In the genomic region with DNA sequence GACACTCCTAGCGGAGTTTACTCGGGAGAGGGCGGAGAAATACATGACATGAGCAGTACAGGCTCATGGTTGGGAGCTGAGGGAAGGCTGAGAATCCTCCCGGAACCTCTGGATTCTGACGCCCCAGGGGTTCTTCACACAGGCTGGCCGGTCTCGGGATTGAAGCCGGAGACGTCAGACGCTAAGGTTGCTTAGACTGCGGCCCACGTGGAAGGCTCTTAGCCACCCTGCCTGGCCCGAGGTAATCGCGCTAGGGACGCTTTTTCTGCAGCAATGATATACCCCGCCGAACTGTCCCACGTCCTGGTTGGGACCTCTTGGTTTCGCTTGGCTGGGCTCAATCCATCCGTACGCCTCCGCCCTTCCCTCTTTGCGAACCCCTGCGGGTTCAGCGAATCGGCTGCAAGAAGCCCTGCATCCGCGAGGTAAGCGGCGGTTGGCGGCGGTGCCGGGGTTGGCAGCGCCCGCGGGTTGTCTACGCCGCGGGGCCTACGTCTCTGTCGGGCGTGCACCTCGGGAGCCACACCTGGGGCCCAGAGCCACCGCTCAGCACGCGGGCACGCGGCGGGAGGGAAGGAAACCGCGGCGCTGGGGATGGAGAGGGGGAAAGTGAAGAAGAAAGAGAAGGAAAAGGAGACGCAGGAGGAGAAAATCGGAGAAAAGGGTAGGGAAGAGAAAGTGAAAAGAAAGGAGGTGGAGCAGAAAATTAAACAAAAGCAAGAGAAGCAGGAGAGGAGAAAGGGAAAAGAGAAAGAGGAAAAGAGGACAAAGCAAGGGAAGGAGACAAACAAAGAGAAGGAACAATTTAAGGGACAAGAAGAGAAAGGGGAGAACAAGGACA, we compare ENCODE assay signal across 8 cellular contexts.
DNase-seq lines count a peak whose midpoint lies in the region; ATAC-seq and TF ChIP-seq lines count a peak whose summit lies in the region.

A gene with protein sequence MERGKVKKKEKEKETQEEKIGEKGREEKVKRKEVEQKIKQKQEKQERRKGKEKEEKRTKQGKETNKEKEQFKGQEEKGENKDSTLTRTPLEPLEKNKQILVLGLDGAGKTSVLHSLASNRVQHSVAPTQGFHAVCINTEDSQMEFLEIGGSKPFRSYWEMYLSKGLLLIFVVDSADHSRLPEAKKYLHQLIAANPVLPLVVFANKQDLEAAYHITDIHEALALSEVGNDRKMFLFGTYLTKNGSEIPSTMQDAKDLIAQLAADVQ (plus strand): TSS at position 523 of the 841 bp plus-strand sequence. CDS start 72 bp downstream, at position 595.

- H3K27ac ChIP-seq in muscle layer of duodenum (ENCODE audit: low read length) = peak within 1 kb of the TSS; percentile 41

- peak; percentile 40 for TF ChIP-seq POLR2A in erythroblast (IDR thresholded peaks at IDR 0.05; ENCODE audit: low read length)

- peak within 1 kb of the TSS; percentile 60 to 80 for H3K4me3 ChIP-seq in muscle layer of duodenum (ENCODE audit: low read depth in 1 of 2, low read length in 2 of 2)

- H3K27me3 ChIP-seq in muscle layer of duodenum (ENCODE audit: low read depth, low read length) = no peaks in the 10 kb centered on the region

- no peaks in the 10 kb centered on the region for H3K9me3 ChIP-seq in muscle layer of duodenum (ENCODE audit: control insufficient read depth in 1 of 2, low read length in 2 of 2)

- H3K4me1 ChIP-seq in muscle layer of duodenum (ENCODE audit: control insufficient read depth in 1 of 2, insufficient read depth in 2 of 2, low read length in 2 of 2) = peaks cover 0 to 6% of the 10 kb centered on the region in 2 donors

- ATAC-seq in GM21360 (IDR thresholded peaks at IDR 0.05; ENCODE audit: unreplicated experiment) = peak; percentile 50

- peaks cover 4 to 11% of the 10 kb centered on the region in 2 donors for H3K36me3 ChIP-seq in muscle layer of duodenum (ENCODE audit: control insufficient read depth in 1 of 2, insufficient read depth in 2 of 2, low read length in 2 of 2)

- DNase-seq in AG20443 (ENCODE audit: low spot score) = peak; percentile 74
- DNase-seq in NCI-H187 treated with DMSO at 0.1 percent for 48 hours (lab: John Stamatoyannopoulos, UW) = peak; percentile 20
- DNase-seq in activated T-cell treated with anti-CD3 and anti-CD28 coated beads for 24 hours (ENCODE audit: low read depth) = peak; percentile 46
- peak; percentile 78 for DNase-seq in erythroblast (lab: John Stamatoyannopoulos, UW)
- DNase-seq in stimulated activated CD8-positive, alpha-beta memory T cell treated with anti-CD3 and anti-CD28 coated beads, Interleukin-4, amount 100 ng/mL, for 1 hour (ENCODE audit: low read depth in 2 of 2, low spot score in 1 of 2) = peak; percentile 10 to 20
- DNase-seq in GDM1 (lab: John Stamatoyannopoulos, UW) = no peak
